24 cellular contexts compared by ENCODE assay signal in the genomic region with DNA sequence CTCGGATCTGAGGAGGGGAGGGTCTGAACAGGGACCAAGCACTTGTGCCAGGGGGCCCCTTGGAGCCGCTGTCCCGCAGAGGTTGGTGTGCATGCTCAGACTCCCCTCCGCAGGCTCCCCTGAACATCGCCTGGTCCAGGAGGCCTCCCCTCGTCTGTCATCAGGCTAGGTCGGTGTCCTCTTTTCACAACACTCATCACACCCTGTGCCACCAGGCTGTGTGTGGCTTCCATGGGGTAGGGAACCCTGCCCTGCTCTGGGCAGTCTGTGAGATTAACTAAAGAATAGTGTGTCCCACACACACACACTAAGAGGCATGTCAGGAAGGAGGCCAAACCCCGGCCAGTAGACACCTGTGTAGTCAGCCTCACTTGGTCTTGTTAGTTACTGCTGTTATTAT.
"Had no signal": no experiment of that assay in that cellular context is flagged by ENCODE, and none has a peak within 500 bp of the region (broad histone marks: within the 10 kb centered on the region; RNA-seq: fewer than 3 reads in every experiment).

No MANE protein-coding gene starts in this region.

- ATAC-seq: activated naive CD4-positive, alpha-beta T cell treated with anti-CD3 and anti-CD28 coated beads, Interleukin-2, amount 50 U/mL, for 72 hours; effector memory CD8-positive, alpha-beta T cell; esophagus mucosa; pancreas had no signal

- H3K4me3 ChIP-seq: hepatocyte, pancreas, psoas muscle, right atrium auricular region, spleen, tibial artery had no signal

- H3K27ac ChIP-seq: brain microvascular endothelial cell, hepatocyte, pancreas, psoas muscle, right atrium auricular region, spleen, tibial artery, VCaP had no signal

- H3K4me1 ChIP-seq: pancreas, psoas muscle, right atrium auricular region, tibial artery had no signal

- H3K27ac Mint-ChIP-seq: activated naive CD4-positive, alpha-beta T cell treated with anti-CD3 and anti-CD28 coated beads, Interleukin-2, amount 50 U/mL, for 72 hours; activated T-helper 1 cell treated with anti-CD3 and anti-CD28 coated beads, Interleukin-12 subunit alpha, Interleukin-12 subunit beta, Interleukin-2, Interleukin-4 antibody, amounts not matched to agents 30 ng/mL and 10 ng/mL and 1 ng/mL, durations not matched to agents 14 hours and 24 hours and 36 hours; immature natural killer cell; nephron had no signal

- H3K9me3 ChIP-seq: pancreas, psoas muscle, right atrium auricular region, spleen, tibial artery had no signal

- H3K36me3 Mint-ChIP-seq: activated naive CD4-positive, alpha-beta T cell treated with anti-CD3 and anti-CD28 coated beads, Interleukin-2, amount 50 U/mL, for 72 hours; immature natural killer cell had no signal

- DNase-seq: activated CD4-positive, alpha-beta T cell treated with anti-CD3 and anti-CD28 coated beads for 1 hour; activated CD4-positive, alpha-beta T cell treated with anti-CD3 and anti-CD28 coated beads, Interleukin-2, amount 50 U/mL, for 1 hour; activated CD8-positive, alpha-beta T cell treated with anti-CD3 and anti-CD28 coated beads, Interleukin-2, amount 10 ng/mL, durations not matched to agents 7 days and 5 days; aorta; brain microvascular endothelial cell; central memory CD4-positive, alpha-beta T cell; effector memory CD8-positive, alpha-beta T cell; foreskin melanocyte; immature natural killer cell; kidney glomerular epithelial cell; left ventricle myocardium superior; pancreas; spleen; stimulated activated CD4-positive, alpha-beta T cell treated with anti-CD3 and anti-CD28 coated beads, Interleukin-4, amount 100 ng/mL, for 1 hour; stimulated activated naive CD8-positive, alpha-beta T cell treated with anti-CD3 and anti-CD28 coated beads, Interleukin-15, Interleukin-2, amounts not matched to agents 100 U/mL and 50 U/mL, for 24 hours had no signal

- H3K4me3 Mint-ChIP-seq: activated CD8-positive, alpha-beta T cell treated with anti-CD3 and anti-CD28 coated beads, Interleukin-2, amount 10 ng/mL, durations not matched to agents 7 days and 5 days; activated T-helper 1 cell treated with anti-CD3 and anti-CD28 coated beads, Interleukin-12 subunit alpha, Interleukin-12 subunit beta, Interleukin-2, Interleukin-4 antibody, amounts not matched to agents 30 ng/mL and 10 ng/mL and 1 ng/mL, durations not matched to agents 14 hours and 24 hours and 36 hours; effector memory CD8-positive, alpha-beta T cell; immature natural killer cell; nephron had no signal

- H3K36me3 ChIP-seq: brain microvascular endothelial cell, pancreas, right atrium auricular region, spleen, tibial artery had no signal

- H3K27me3 ChIP-seq: brain microvascular endothelial cell, hepatocyte, pancreas, right atrium auricular region had no signal

- H3K9me3 Mint-ChIP-seq: activated naive CD4-positive, alpha-beta T cell treated with anti-CD3 and anti-CD28 coated beads, Interleukin-2, amount 50 U/mL, for 72 hours; activated T-helper 1 cell treated with anti-CD3 and anti-CD28 coated beads, Interleukin-12 subunit alpha, Interleukin-12 subunit beta, Interleukin-2, Interleukin-4 antibody, amounts not matched to agents 30 ng/mL and 10 ng/mL and 1 ng/mL, durations not matched to agents 14 hours and 24 hours and 36 hours; effector memory CD8-positive, alpha-beta T cell had no signal

- H3K4me2 ChIP-seq: hepatocyte had no signal
